Comparison of ENCODE assay signal across 15 cellular contexts in the genomic region with DNA sequence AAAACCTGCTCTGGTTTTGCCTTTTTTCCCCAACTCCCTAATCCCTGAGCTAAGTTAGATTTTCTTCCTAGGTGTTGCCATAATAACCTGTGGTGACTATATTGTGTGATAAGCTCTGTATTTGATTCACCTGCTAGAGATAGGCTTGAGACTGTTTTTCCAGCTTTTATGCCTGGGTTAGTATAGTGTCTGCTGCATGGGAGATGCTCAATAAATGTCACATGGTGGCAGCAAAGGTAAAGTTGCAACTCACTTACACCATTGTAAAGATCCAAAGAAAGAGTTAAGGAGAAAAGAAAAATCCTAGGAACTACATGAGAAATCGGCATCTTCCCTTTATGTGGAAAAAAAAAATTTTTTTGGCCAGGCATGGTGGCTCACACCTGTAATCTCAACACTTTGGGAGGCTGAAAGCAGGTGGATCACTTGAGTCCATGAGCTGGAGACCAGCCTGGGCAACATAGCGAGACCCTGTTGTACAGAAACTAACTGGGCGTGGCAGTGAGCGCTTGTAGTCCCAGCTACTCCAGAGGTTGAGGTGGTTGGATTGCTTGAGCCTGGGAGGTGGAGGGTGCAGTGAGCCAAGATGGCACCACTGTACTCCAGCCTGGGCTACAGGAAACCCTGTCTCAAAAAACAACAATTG. TPM values are rescaled to one million over a fixed set of nuclear protein-coding genes. Genes with fewer than 3 reads are reported as not detected.
DNase-seq lines count a peak whose midpoint lies in the region; ATAC-seq and TF ChIP-seq lines count a peak whose summit lies in the region.
"Had no signal": no experiment of that assay in that cellular context is flagged by ENCODE, and none has a peak within 500 bp of the region (broad histone marks: within the 10 kb centered on the region; RNA-seq: fewer than 3 reads in every experiment).

No MANE protein-coding gene starts in this region.

- TF ChIP-seq CTCF in LNCaP clone FGC (IDR thresholded peaks at IDR 0.05; ENCODE audit: control insufficient read depth, extremely low read depth, insufficient read depth) (peak; percentile 41), brain (conservative IDR thresholded peaks at IDR 0.05) (no peak), neural crest cell (conservative IDR thresholded peaks at IDR 0.05) (no peak)

- H3K4me3 Mint-ChIP-seq in brain, result peak overlapping the region; percentile 15 to 96 (median 92)
- peak overlapping the region; percentile 96 for H3K4me3 Mint-ChIP-seq in neural crest cell

- no peaks in the 10 kb centered on the region for H3K9me3 Mint-ChIP-seq in brain
- no peaks in the 10 kb centered on the region for H3K9me3 Mint-ChIP-seq in neural crest cell
- H3K9me3 Mint-ChIP-seq: CD4-positive, alpha-beta T cell; natural killer cell treated with Interleukin-12 subunit alpha and Interleukin-12 subunit beta and Interleukin-15 and Interleukin-18, amount 100 ng/mL, for 72 hours had no signal

- H3K27ac Mint-ChIP-seq in brain (peak overlapping the region in 1 of 5 experiments; percentile 96), neural crest cell (ENCODE audit: unreplicated experiment) (no peak overlapping the region)
- H3K27ac Mint-ChIP-seq: CD4-positive, alpha-beta T cell had no signal

- peak; percentile 5 for DNase-seq in ELR (ENCODE audit: low read depth)
- no peak for DNase-seq in LNCaP clone FGC (ENCODE audit: low read depth)
- DNase-seq in neural crest cell (ENCODE audit: low read depth, low spot score), result no peak
- DNase-seq in amygdala (lab: John Stamatoyannopoulos, UW), result no peak
- DNase-seq: activated effector memory CD4-positive, alpha-beta T cell treated with anti-CD3 and anti-CD28 coated beads, Interleukin-2, amount 50 U/mL, for 16 hours; CD4-positive, alpha-beta T cell; lower lobe of right lung; NCI-H1930; right cardiac atrium; stimulated activated CD4-positive, alpha-beta T cell treated with anti-CD3 and anti-CD28 coated beads, Interleukin-2, amount 100 ng/mL, for 48 hours had no signal

- H3K36me3 Mint-ChIP-seq in brain (peaks cover 63% of the 10 kb centered on the region), neural crest cell (ENCODE audit: low read depth) (peaks cover 22% of the 10 kb centered on the region)

- H3K4me1 Mint-ChIP-seq in brain, result peaks cover 76% of the 10 kb centered on the region
- peaks cover 46% of the 10 kb centered on the region for H3K4me1 Mint-ChIP-seq in neural crest cell

- no peak overlapping the region for H3K4me3 ChIP-seq in LNCaP clone FGC (ENCODE audit: low read depth, low read length)
- H3K4me3 ChIP-seq: lower lobe of right lung, thoracic aorta had no signal

- ATAC-seq in GM19395 (IDR thresholded peaks at IDR 0.05; ENCODE audit: unreplicated experiment) (no peak), GM18867 (IDR thresholded peaks at IDR 0.05; ENCODE audit: unreplicated experiment) (no peak)
- ATAC-seq: lower lobe of right lung; natural killer cell treated with Interleukin-12 subunit alpha and Interleukin-12 subunit beta and Interleukin-15 and Interleukin-18, amount 100 ng/mL, for 72 hours; right cardiac atrium had no signal

- H3K27me3 Mint-ChIP-seq in brain (peaks cover 9% of the 10 kb centered on the region), neural crest cell (ENCODE audit: low read depth) (no peaks in the 10 kb centered on the region)
- H3K27me3 Mint-ChIP-seq: CD4-positive, alpha-beta T cell; natural killer cell treated with Interleukin-12 subunit alpha and Interleukin-12 subunit beta and Interleukin-15 and Interleukin-18, amount 100 ng/mL, for 72 hours had no signal

RNA-seq across cellular contexts. Expression of a gene that starts 3.7 kb away (rescaled TPM):
- 2.3 TPM for polyA plus RNA-seq in brain (ENCODE audit: insufficient read depth, low read depth, low replicate concordance)
- 61.3 and 62.6 TPM in 2 replicates for total RNA-seq in neural crest cell
